ENCODE assay signal across 19 cellular contexts in genomic region chr11:8256271-8257002, GRCh38. TPM values are rescaled to one million over a fixed set of nuclear protein-coding genes. Genes with fewer than 3 reads are reported as not detected.
"Had no signal": no experiment of that assay in that cellular context is flagged by ENCODE, and none has a peak within 500 bp of the region (broad histone marks: within the 10 kb centered on the region; RNA-seq: fewer than 3 reads in every experiment).

No MANE protein-coding gene starts in this region.

- H3K27ac Mint-ChIP-seq: activated CD8-positive, alpha-beta T cell treated with anti-CD3 and anti-CD28 coated beads for 36 hours; activated naive CD4-positive, alpha-beta T cell treated with anti-CD3 and anti-CD28 coated beads, Interleukin-2, amount 50 U/mL, for 72 hours; naive B cell; WTC11 had no signal

- ATAC-seq: activated CD8-positive, alpha-beta T cell treated with anti-CD3 and anti-CD28 coated beads for 36 hours; activated naive CD4-positive, alpha-beta T cell treated with anti-CD3 and anti-CD28 coated beads, Interleukin-2, amount 50 U/mL, for 72 hours; pancreas; WTC11 had no signal

- H3K4me3 Mint-ChIP-seq: activated CD8-positive, alpha-beta T cell treated with anti-CD3 and anti-CD28 coated beads for 36 hours; naive B cell; WTC11 had no signal

- H3K9me3 Mint-ChIP-seq: activated CD8-positive, alpha-beta T cell treated with anti-CD3 and anti-CD28 coated beads for 36 hours; activated naive CD4-positive, alpha-beta T cell treated with anti-CD3 and anti-CD28 coated beads, Interleukin-2, amount 50 U/mL, for 72 hours; naive B cell; WTC11 had no signal

- H3K4me1 ChIP-seq: pancreas had no signal

- DNase-seq: activated CD4-positive, alpha-beta T cell treated with anti-CD3 and anti-CD28 coated beads for 4 hours; activated CD8-positive, alpha-beta T cell treated with anti-CD3 and anti-CD28 coated beads for 36 hours; effector CD4-positive, alpha-beta T cell; naive B cell; stimulated activated CD4-positive, alpha-beta T cell treated with anti-CD3 and anti-CD28 coated beads, Interleukin-15, amount 100 ng/mL, for 24 hours; stimulated activated CD4-positive, alpha-beta T cell treated with anti-CD3 and anti-CD28 coated beads, Interleukin-4, amount 100 ng/mL, for 24 hours; stimulated activated naive CD4-positive, alpha-beta T cell treated with Interleukin-2 at 50 U/mL for 16 hours; SW 1271 had no signal

- H3K27ac ChIP-seq: coronary artery, esophagus muscularis mucosa, pancreas had no signal

- H3K36me3 ChIP-seq: esophagus muscularis mucosa, pancreas had no signal

- H3K4me1 Mint-ChIP-seq: WTC11 had no signal

- H3K4me3 ChIP-seq: coronary artery, esophagus muscularis mucosa, pancreas had no signal

- H3K9me3 ChIP-seq: esophagus muscularis mucosa, pancreas had no signal

- H3K36me3 Mint-ChIP-seq: activated naive CD4-positive, alpha-beta T cell treated with anti-CD3 and anti-CD28 coated beads, Interleukin-2, amount 50 U/mL, for 72 hours; naive B cell; WTC11 had no signal

RNA-seq across cellular contexts. Expression of gene LMO1, which starts 7.2 kb away (rescaled TPM):
- total RNA-seq: activated CD8-positive, alpha-beta T cell treated with anti-CD3 and anti-CD28 coated beads for 36 hours; activated naive CD4-positive, alpha-beta T cell treated with anti-CD3 and anti-CD28 coated beads, Interleukin-2, amount 50 U/mL, for 72 hours; lung microvascular endothelial cell; mononuclear cell; SK-MEL-5; skeletal muscle tissue; T-helper 2 cell treated with Interferon-gamma antibody and Interleukin-4, amounts not matched to agents 100 ng/mL and 5 ng/mL, for 36 hours; urinary bladder had no signal
